Comparison of ENCODE assay signal across 25 cellular contexts in genomic region chr19:43643326-43643725, GRCh38. TPM values are rescaled to one million over a fixed set of nuclear protein-coding genes. Genes with fewer than 3 reads are reported as not detected.
"Had no signal": no experiment of that assay in that cellular context is flagged by ENCODE, and none has a peak within 500 bp of the region (broad histone marks: within the 10 kb centered on the region; RNA-seq: fewer than 3 reads in every experiment).

No MANE protein-coding gene starts in this region.

- ATAC-seq: activated naive CD8-positive, alpha-beta T cell treated with anti-CD3 and anti-CD28 coated beads, Interleukin-2, amount 50 U/mL, for 24 hours; gastroesophageal sphincter; heart right ventricle; left lung; stimulated activated naive B cell treated with anti-CD40 and anti-IgM and Interleukin-4, amounts not matched to agents 10 μg/mL and 1 μg/mL and 100 μg/mL, for 72 hours had no signal

- H3K27ac ChIP-seq: colonic mucosa, epithelial cell of prostate, gastroesophageal sphincter, heart right ventricle, left lung, sigmoid colon, spleen, thoracic aorta, VCaP had no signal

- H3K27me3 ChIP-seq: colonic mucosa, gastroesophageal sphincter, sigmoid colon had no signal

- H3K4me3 ChIP-seq: colonic mucosa, gastroesophageal sphincter, heart right ventricle, left lung, sigmoid colon, spleen, thoracic aorta had no signal

- H3K9me3 ChIP-seq: colonic mucosa, gastroesophageal sphincter, left lung, sigmoid colon, thoracic aorta had no signal

- H3K36me3 ChIP-seq: colonic mucosa, thoracic aorta had no signal

- H3K4me1 ChIP-seq: colonic mucosa had no signal

- DNase-seq: activated CD4-positive, alpha-beta T cell treated with anti-CD3 and anti-CD28 coated beads, Interleukin-2, amount 50 U/mL, for 1 hour; activated CD4-positive, CD25-positive, alpha-beta regulatory T cell treated with anti-CD3 and anti-CD28 coated beads, Interleukin-2, amount 50 U/mL, for 72 hours; activated CD8-positive, alpha-beta memory T cell treated with anti-CD3 and anti-CD28 coated beads, Interleukin-2, amount 50 U/mL, for 4 hours; activated effector memory CD4-positive, alpha-beta T cell treated with Interleukin-2 at 50 U/mL for 16 hours; activated naive CD4-positive, alpha-beta T cell treated with anti-CD3 and anti-CD28 coated beads, Interleukin-2, amount 10 ng/mL, durations not matched to agents 7 days and 5 days; activated naive CD8-positive, alpha-beta T cell treated with anti-CD3 and anti-CD28 coated beads, Interleukin-2, amount 50 U/mL, for 24 hours; activated T-cell treated with anti-CD3 and anti-CD28 coated beads, Interleukin-2, amount 50 U/mL, for 48 hours; anterior cingulate cortex; colonic mucosa; endodermal cell; heart right ventricle; left lung; nephron progenitor cell; occipital lobe; sigmoid colon; spleen; stimulated activated CD4-positive, alpha-beta T cell treated with anti-CD3 and anti-CD28 coated beads, Interleukin-4, amount 100 ng/mL, for 4 hours; stimulated activated naive B cell treated with anti-CD40 and anti-IgM and Interleukin-4, amounts not matched to agents 10 μg/mL and 1 μg/mL and 100 μg/mL, for 72 hours had no signal

- H3K4me3 Mint-ChIP-seq: activated naive CD4-positive, alpha-beta T cell treated with anti-CD3 and anti-CD28 coated beads, Interleukin-2, amount 10 ng/mL, durations not matched to agents 7 days and 5 days; activated naive CD8-positive, alpha-beta T cell treated with anti-CD3 and anti-CD28 coated beads, Interleukin-2, amount 50 U/mL, for 24 hours; central memory CD8-positive, alpha-beta T cell; endodermal cell; mesothelial cell of epicardium; nephron progenitor cell; stimulated activated naive B cell treated with anti-CD40 and anti-IgM and Interleukin-4, amounts not matched to agents 10 μg/mL and 1 μg/mL and 100 μg/mL, for 72 hours had no signal

- H3K9me3 Mint-ChIP-seq: activated naive CD4-positive, alpha-beta T cell treated with anti-CD3 and anti-CD28 coated beads, Interleukin-2, amount 10 ng/mL, durations not matched to agents 7 days and 5 days; activated naive CD8-positive, alpha-beta T cell treated with anti-CD3 and anti-CD28 coated beads, Interleukin-2, amount 50 U/mL, for 24 hours; central memory CD8-positive, alpha-beta T cell; stimulated activated naive B cell treated with anti-CD40 and anti-IgM and Interleukin-4, amounts not matched to agents 10 μg/mL and 1 μg/mL and 100 μg/mL, for 72 hours had no signal

- H3K27ac Mint-ChIP-seq: activated naive CD4-positive, alpha-beta T cell treated with anti-CD3 and anti-CD28 coated beads, Interleukin-2, amount 10 ng/mL, durations not matched to agents 7 days and 5 days; activated naive CD8-positive, alpha-beta T cell treated with anti-CD3 and anti-CD28 coated beads, Interleukin-2, amount 50 U/mL, for 24 hours; endodermal cell; mesothelial cell of epicardium; nephron progenitor cell; stimulated activated naive B cell treated with anti-CD40 and anti-IgM and Interleukin-4, amounts not matched to agents 10 μg/mL and 1 μg/mL and 100 μg/mL, for 72 hours had no signal

RNA-seq across cellular contexts. Expression of gene SRRM5, which starts 31.4 kb away (rescaled TPM):
- total RNA-seq: lung microvascular endothelial cell, occipital lobe had no signal
